In genomic region chr4:107666134-107666533, GRCh38 we compare ENCODE assay signal across 10 cellular contexts. TPM values are rescaled to one million over a fixed set of nuclear protein-coding genes. Genes with fewer than 3 reads are reported as not detected.
DNase-seq lines count a peak whose midpoint lies in the region; ATAC-seq and TF ChIP-seq lines count a peak whose summit lies in the region.
"Had no signal": no experiment of that assay in that cellular context is flagged by ENCODE, and none has a peak within 500 bp of the region (broad histone marks: within the 10 kb centered on the region; RNA-seq: fewer than 3 reads in every experiment).

No MANE protein-coding gene starts in this region.

- no peak overlapping the region for H3K4me3 Mint-ChIP-seq in activated CD8-positive, alpha-beta T cell treated with anti-CD3 and anti-CD28 coated beads for 36 hours

- DNase-seq in GM12865 (ENCODE audit: low read depth) = no peak
- no peak for DNase-seq in esophagus muscularis mucosa (ENCODE audit: extremely low spot score)
- no peak for DNase-seq in psoas muscle
- DNase-seq in activated CD8-positive, alpha-beta T cell treated with anti-CD3 and anti-CD28 coated beads for 36 hours = no peak
- DNase-seq in SK-N-DZ (ENCODE audit: low spot score) = no peak
- DNase-seq: stimulated activated CD4-positive, alpha-beta T cell treated with anti-CD3 and anti-CD28 coated beads, Interleukin-2, amount 100 ng/mL, for 24 hours had no signal

- no peaks in the 10 kb centered on the region for H3K79me2 ChIP-seq in OCI-LY1 (ENCODE audit: insufficient read depth, low read length)

- H3K27me3 ChIP-seq in OCI-LY1 (ENCODE audit: insufficient read depth, low read length) (no peaks in the 10 kb centered on the region), esophagus muscularis mucosa (no peaks in the 10 kb centered on the region), psoas muscle (ENCODE audit: insufficient read depth in 3 of 3, low read length in 2 of 3) (no peaks in the 10 kb centered on the region)

- H3K4me1 ChIP-seq in OCI-LY1 (ENCODE audit: insufficient read depth, low read length, severe bottlenecking) (no peaks in the 10 kb centered on the region), esophagus muscularis mucosa (peaks cover 0 to 13% (median 11%) of the 10 kb centered on the region in 4 donors), psoas muscle (no peaks in the 10 kb centered on the region)

- no peaks in the 10 kb centered on the region for H3K4me1 Mint-ChIP-seq in activated CD8-positive, alpha-beta T cell treated with anti-CD3 and anti-CD28 coated beads for 36 hours (ENCODE audit: low read depth)

- H3K9me3 ChIP-seq in OCI-LY1 (ENCODE audit: low read length) (no peaks in the 10 kb centered on the region), esophagus muscularis mucosa (no peaks in the 10 kb centered on the region), psoas muscle (no peaks in the 10 kb centered on the region)

- H4K20me1 ChIP-seq in OCI-LY1 (ENCODE audit: insufficient read depth, low read length) = no peaks in the 10 kb centered on the region

- intact Hi-C loops in esophagus muscularis mucosa (cut with DNase I) = no loop called here
- intact Hi-C loops in psoas muscle (cut with DNase I) = no loop called here
- intact Hi-C loops in activated CD8-positive, alpha-beta T cell treated with anti-CD3 and anti-CD28 coated beads for 36 hours (cut with micrococcal nuclease) = no loop called here

- TF ChIP-seq EP300 in esophagus muscularis mucosa (IDR thresholded peaks at IDR 0.05) = no peak

- no peaks in the 10 kb centered on the region for H3K27me3 Mint-ChIP-seq in activated CD8-positive, alpha-beta T cell treated with anti-CD3 and anti-CD28 coated beads for 36 hours

- H3K4me3 ChIP-seq in GM12865 (ENCODE audit: low read depth, low read length) = no peak overlapping the region
- H3K4me3 ChIP-seq in OCI-LY1 (ENCODE audit: low read depth, low read length, poor library complexity, severe bottlenecking) = no peak overlapping the region
- no peak overlapping the region for H3K4me3 ChIP-seq in esophagus muscularis mucosa
- no peak overlapping the region for H3K4me3 ChIP-seq in psoas muscle

- no peaks in the 10 kb centered on the region for H3K9me3 Mint-ChIP-seq in activated CD8-positive, alpha-beta T cell treated with anti-CD3 and anti-CD28 coated beads for 36 hours

- CTCF ChIA-PET in activated CD8-positive, alpha-beta T cell treated with anti-CD3 and anti-CD28 coated beads for 36 hours (lab: Charles Lee) = no interaction called here

- H3K36me3 Mint-ChIP-seq in activated CD8-positive, alpha-beta T cell treated with anti-CD3 and anti-CD28 coated beads for 36 hours (ENCODE audit: low read depth) = peaks cover 2% of the 10 kb centered on the region

- H3K9ac ChIP-seq in OCI-LY1 (ENCODE audit: low read length) = no peak overlapping the region

- 56% methylated on average over 1 of the region's 1 CpG for WGBS in esophagus muscularis mucosa
- 36 to 51% (median 39%) methylated on average over 1 of the region's 1 CpG for WGBS in psoas muscle, 3 donors

- POLR2A ChIA-PET in activated CD8-positive, alpha-beta T cell treated with anti-CD3 and anti-CD28 coated beads for 36 hours (lab: Charles Lee) = interaction anchor here (0.7 kb wide), 1 partner anchor 716 kb away, joined by 4 read pairs; no protein-coding TSS in a partner anchor

- TF ChIP-seq POLR2A in esophagus muscularis mucosa (IDR thresholded peaks at IDR 0.05; ENCODE audit: low read depth) = no peak

- peak; percentile 8 for TF ChIP-seq CTCF in GM12865 (IDR thresholded peaks at IDR 0.05; ENCODE audit: insufficient read depth, low read depth, low read length, missing control alignments)
- TF ChIP-seq CTCF in OCI-LY1 (IDR thresholded peaks at IDR 0.05; ENCODE audit: low read length) = peak; percentile 35; the same call in 1 of the 2 replicates
- peak; percentile 6 to 29 (median 14) for TF ChIP-seq CTCF in esophagus muscularis mucosa (IDR thresholded peaks at IDR 0.05)
- TF ChIP-seq CTCF in psoas muscle (IDR thresholded peaks at IDR 0.05) = peak; percentile 29
- no peak for TF ChIP-seq CTCF in activated CD8-positive, alpha-beta T cell treated with anti-CD3 and anti-CD28 coated beads for 36 hours (IDR thresholded peaks at IDR 0.05)

- H3K4me2 ChIP-seq in OCI-LY1 (ENCODE audit: low read length) = no peak overlapping the region

- H2AFZ ChIP-seq in OCI-LY1 (ENCODE audit: low read length) = no peak overlapping the region

- no peaks in the 10 kb centered on the region for H3F3A ChIP-seq in OCI-LY1 (ENCODE audit: insufficient read depth, low read length)

- no peak overlapping the region for H3K27ac Mint-ChIP-seq in activated CD8-positive, alpha-beta T cell treated with anti-CD3 and anti-CD28 coated beads for 36 hours

- ATAC-seq in psoas muscle (no peak), HG03095 (IDR thresholded peaks at IDR 0.05; ENCODE audit: unreplicated experiment) (no peak), GM18858 (IDR thresholded peaks at IDR 0.05; ENCODE audit: unreplicated experiment) (no peak)
- ATAC-seq in activated CD8-positive, alpha-beta T cell treated with anti-CD3 and anti-CD28 coated beads for 36 hours = no peak
- ATAC-seq: esophagus mucosa had no signal

- no peaks in the 10 kb centered on the region for H3K9me2 ChIP-seq in OCI-LY1 (ENCODE audit: low read depth, low read length)

- no peak overlapping the region for H3K27ac ChIP-seq in OCI-LY1 (ENCODE audit: low read depth, low read length, poor library complexity, severe bottlenecking)
- no peak overlapping the region for H3K27ac ChIP-seq in esophagus muscularis mucosa (replicated peaks in 1 of 4)
- H3K27ac ChIP-seq in psoas muscle = no peak overlapping the region

- H3K36me3 ChIP-seq in OCI-LY1 (ENCODE audit: insufficient read depth, low read length) (no peaks in the 10 kb centered on the region), esophagus muscularis mucosa (no peaks in the 10 kb centered on the region), psoas muscle (ENCODE audit: insufficient read depth in 1 of 2, low read depth in 1 of 2) (no peaks in the 10 kb centered on the region)

RNA-seq across cellular contexts. Expression of gene PAPSS1, which starts 53.9 kb away (rescaled TPM):
- 10 to 100 TPM; 11.6 to 24.4 (median 18.1) TPM for total RNA-seq in esophagus muscularis mucosa
- 1 to 10 TPM; 4.0 to 7.7 (median 5.6) TPM for total RNA-seq in psoas muscle
- polyA plus RNA-seq in psoas muscle = 10 to 100 TPM in 1 of 3 donors, 1 to 10 TPM in 2; 4.5 to 10.8 (median 5.0) TPM
- 10 to 100 TPM; 29.5 to 31.1 TPM for total RNA-seq in activated CD8-positive, alpha-beta T cell treated with anti-CD3 and anti-CD28 coated beads for 36 hours
- polyA plus RNA-seq in SK-N-DZ (2014; cell fraction: cytosol; rRNA removed) = 108 and 112 TPM in 2 replicates
- 57.7 and 61.4 TPM in 2 replicates for polyA plus RNA-seq in SK-N-DZ (2014; cell fraction: nucleus; rRNA removed)
